21 cellular contexts compared by ENCODE assay signal in genomic region chr11:130260735-130261134, GRCh38. TPM values are rescaled to one million over a fixed set of nuclear protein-coding genes. Genes with fewer than 3 reads are reported as not detected.
DNase-seq lines count a peak whose midpoint lies in the region; ATAC-seq, FAIRE-seq and TF ChIP-seq lines count a peak whose summit lies in the region.
"Had no signal": no experiment of that assay in that cellular context is flagged by ENCODE, and none has a peak within 500 bp of the region (broad histone marks: within the 10 kb centered on the region; RNA-seq: fewer than 3 reads in every experiment).

No MANE protein-coding gene starts in this region.

- intact Hi-C loops in natural killer cell (cut with micrococcal nuclease) = no loop called here
- intact Hi-C loops in left colon (cut with DNase I, micrococcal nuclease) = no loop called here

- no peak for FAIRE-seq in small intestine (lab: Jason Lieb, UNC)
- FAIRE-seq: A549, GM18507, H54 had no signal

- WGBS in small intestine, 3 donors = 48 to 68% (median 67%) methylated on average over 6 of the region's 6 CpGs

- H3K27me3 Mint-ChIP-seq in natural killer cell (ENCODE audit: low read depth in 2 of 2) = no peaks in the 10 kb centered on the region
- H3K27me3 Mint-ChIP-seq in natural killer cell treated with Interleukin-12 subunit alpha and Interleukin-12 subunit beta and Interleukin-15 and Interleukin-18, amount 100 ng/mL, for 72 hours = no peaks in the 10 kb centered on the region
- H3K27me3 Mint-ChIP-seq: CD4-positive, alpha-beta memory T cell had no signal

- H3K4me3 Mint-ChIP-seq in natural killer cell = no peak overlapping the region
- no peak overlapping the region for H3K4me3 Mint-ChIP-seq in natural killer cell treated with Interleukin-12 subunit alpha and Interleukin-12 subunit beta and Interleukin-15 and Interleukin-18, amount 100 ng/mL, for 72 hours
- H3K4me3 Mint-ChIP-seq: HFFc6 had no signal

- no peaks in the 10 kb centered on the region for H3K9me3 ChIP-seq in small intestine (ENCODE audit: control insufficient read depth, low read depth)
- H3K9me3 ChIP-seq: HAP-1 had no signal

- H3K4me1 ChIP-seq in small intestine (ENCODE audit: control insufficient read depth in 2 of 2, insufficient read depth in 1 of 2, low read depth in 1 of 2, low read length in 1 of 2) = no peaks in the 10 kb centered on the region
- H3K4me1 ChIP-seq: HAP-1 had no signal

- peak overlapping the region; percentile 8 to 19 for H3K27ac Mint-ChIP-seq in natural killer cell
- no peak overlapping the region for H3K27ac Mint-ChIP-seq in natural killer cell treated with Interleukin-12 subunit alpha and Interleukin-12 subunit beta and Interleukin-15 and Interleukin-18, amount 100 ng/mL, for 72 hours
- H3K27ac Mint-ChIP-seq: CD4-positive, alpha-beta memory T cell; HFFc6 had no signal

- DNase-seq in natural killer cell = no peak
- no peak for DNase-seq in natural killer cell treated with Interleukin-12 subunit alpha and Interleukin-12 subunit beta and Interleukin-15 and Interleukin-18, amount 100 ng/mL, for 72 hours (ENCODE audit: low spot score)
- no peak for DNase-seq in left colon
- peak; percentile 59 for DNase-seq in small intestine
- DNase-seq in activated T-cell treated with anti-CD3 and anti-CD28 coated beads, Interleukin-2, amount 50 U/mL, for 1 hour = no peak
- DNase-seq: 8988T; ACHN; C1 segment of cervical spinal cord; Calu3; CD4-positive, alpha-beta memory T cell; COR-L47; DMS53; DMS79 treated with DMSO at 0.1 percent for 48 hours; GF-D8; GOT3; HFFc6 had no signal

- TF ChIP-seq CTCF in natural killer cell (IDR thresholded peaks at IDR 0.05) = no peak

- ATAC-seq in natural killer cell (no peak), left colon (peak; percentile 59), HG02870 (IDR thresholded peaks at IDR 0.05; ENCODE audit: unreplicated experiment) (no peak)
- no peak for ATAC-seq in natural killer cell treated with Interleukin-12 subunit alpha and Interleukin-12 subunit beta and Interleukin-15 and Interleukin-18, amount 100 ng/mL, for 72 hours
- ATAC-seq: A549 had no signal

- peaks cover 0 to 2% of the 10 kb centered on the region in 2 donors for H3K36me3 ChIP-seq in small intestine (ENCODE audit: control insufficient read depth in 2 of 2, insufficient read depth in 2 of 2, low read length in 2 of 2)

- H3K9me3 Mint-ChIP-seq in natural killer cell = no peaks in the 10 kb centered on the region
- peaks cover 2% of the 10 kb centered on the region for H3K9me3 Mint-ChIP-seq in natural killer cell treated with Interleukin-12 subunit alpha and Interleukin-12 subunit beta and Interleukin-15 and Interleukin-18, amount 100 ng/mL, for 72 hours
- H3K9me3 Mint-ChIP-seq: HFFc6 had no signal

- peaks cover 6% of the 10 kb centered on the region for H3K36me3 Mint-ChIP-seq in natural killer cell
- peaks cover 16% of the 10 kb centered on the region for H3K36me3 Mint-ChIP-seq in natural killer cell treated with Interleukin-12 subunit alpha and Interleukin-12 subunit beta and Interleukin-15 and Interleukin-18, amount 100 ng/mL, for 72 hours

- no peak overlapping the region for H3K4me3 ChIP-seq in small intestine (ENCODE audit: low read depth in 1 of 2, low read length in 2 of 2)
- H3K4me3 ChIP-seq: A549, HAP-1 had no signal

- H3K27ac ChIP-seq in small intestine (ENCODE audit: low read depth in 1 of 2, low read length in 1 of 2) = no peak overlapping the region
- H3K27ac ChIP-seq: A549 had no signal

- H3K27me3 ChIP-seq in small intestine (ENCODE audit: control insufficient read depth in 2 of 2, insufficient read depth in 2 of 2, low read length in 2 of 2) = no peaks in the 10 kb centered on the region

- H3K4me1 Mint-ChIP-seq in natural killer cell = peaks cover 67% of the 10 kb centered on the region in 2 donors
- peaks cover 31 to 46% of the 10 kb centered on the region in 2 donors for H3K4me1 Mint-ChIP-seq in natural killer cell treated with Interleukin-12 subunit alpha and Interleukin-12 subunit beta and Interleukin-15 and Interleukin-18, amount 100 ng/mL, for 72 hours (ENCODE audit: low read depth in 2 of 2)

RNA-seq across cellular contexts. Expression of gene ZBTB44, which starts 54.0 kb away (rescaled TPM):
- total RNA-seq in natural killer cell = 100 to 1,000 TPM; 103 to 131 (median 105) TPM
- 10 to 100 TPM; 28.5 to 48.5 TPM for total RNA-seq in natural killer cell treated with Interleukin-12 subunit alpha and Interleukin-12 subunit beta and Interleukin-15 and Interleukin-18, amount 100 ng/mL, for 72 hours
- total RNA-seq in left colon = 10 to 100 TPM; 23.3 to 30.2 TPM
- 10 to 100 TPM in 1 of 3 donors, 1 to 10 TPM in 2; 7.6 to 10.8 (median 9.4) TPM for polyA plus RNA-seq in small intestine

Comparison
In these comparisons a context has a peak if more than half of its experiments do, and no peak if none do; other contexts are left out.
1. H3K27ac Mint-ChIP-seq: peak in natural killer cell (2 of 2); none in natural killer cell treated with Interleukin-12 subunit alpha and Interleukin-12 subunit beta and Interleukin-15 and Interleukin-18, amount 100 ng/mL, for 72 hours (0 of 2).